32 cellular contexts compared by ENCODE assay signal in the genomic region with DNA sequence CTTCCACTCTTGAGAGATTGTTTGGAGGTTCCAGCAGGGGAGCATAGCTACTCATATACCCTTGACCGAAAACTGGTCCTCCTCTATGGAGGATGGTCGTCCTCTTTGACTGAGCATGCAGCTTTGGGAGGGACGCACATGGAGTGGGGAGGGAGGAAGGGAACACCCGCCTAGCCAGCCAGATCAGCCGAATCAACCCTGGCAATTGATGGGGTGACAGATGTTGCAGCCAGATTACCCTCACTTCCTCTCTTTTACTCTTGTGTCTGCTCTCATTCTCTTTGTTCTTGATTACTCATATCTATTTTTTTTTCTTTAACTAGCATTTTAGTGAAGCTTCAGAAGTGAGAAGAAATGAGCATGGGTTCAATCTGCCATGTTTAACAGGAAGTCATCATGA. TPM values are rescaled to one million over a fixed set of nuclear protein-coding genes. Genes with fewer than 3 reads are reported as not detected.
DNase-seq lines count a peak whose midpoint lies in the region; ATAC-seq, FAIRE-seq and TF ChIP-seq lines count a peak whose summit lies in the region.
"Had no signal": no experiment of that assay in that cellular context is flagged by ENCODE, and none has a peak within 500 bp of the region (broad histone marks: within the 10 kb centered on the region; RNA-seq: fewer than 3 reads in every experiment).

No MANE protein-coding gene starts in this region.

- peaks cover 0 to 17% of the 10 kb centered on the region in 2 donors for H3K4me1 ChIP-seq in ascending aorta

- peak; percentile 18 for DNase-seq in activated CD4-positive, alpha-beta T cell treated with anti-CD3 and anti-CD28 coated beads for 36 hours
- no peak for DNase-seq in activated CD4-positive, alpha-beta T cell treated with anti-CD3 and anti-CD28 coated beads for 1 hour
- DNase-seq in GM12891 (ENCODE audit: insufficient read length, low spot score) (no peak), OCI-M2 (lab: John Stamatoyannopoulos, UW; ENCODE audit: unreplicated experiment) (peak; percentile 58), ascending aorta (ENCODE audit: low spot score in 2 of 2) (no peak), NCI-H748 (lab: John Stamatoyannopoulos, UW; ENCODE audit: unreplicated experiment) (no peak), NCI-H146 treated with DMSO at 0.1 percent for 48 hours (lab: John Stamatoyannopoulos, UW; ENCODE audit: unreplicated experiment) (no peak)
- DNase-seq in stimulated activated CD4-positive, alpha-beta T cell treated with anti-CD3 and anti-CD28 coated beads, Interleukin-1b, Interleukin-23, amount 100 ng/mL, for 48 hours: no peak
- DNase-seq: activated naive CD8-positive, alpha-beta T cell treated with anti-CD3 and anti-CD28 coated beads for 36 hours; activated T-cell treated with anti-CD3 and anti-CD28 coated beads, Interleukin-2, amount 50 U/mL, for 4 hours; CD4-positive, alpha-beta memory T cell; central memory CD4-positive, alpha-beta T cell; dermis blood vessel endothelial cell; HFFc6; hippocampal formation; left cardiac atrium; NCI-H1105 treated with DMSO at 0.1 percent for 48 hours; NCI-H2081; NCI-H446; pancreas; PC-3; retina; small intestine; stimulated activated CD8-positive, alpha-beta memory T cell treated with anti-CD3 and anti-CD28 coated beads, Interleukin-4, amount 100 ng/mL, for 48 hours; stimulated activated naive CD8-positive, alpha-beta T cell treated with anti-CD3 and anti-CD28 coated beads, Interleukin-15, amount 100 ng/mL, for 72 hours; T1000 had no signal

- H3K27me3 ChIP-seq in ascending aorta: no peaks in the 10 kb centered on the region
- H3K27me3 ChIP-seq: gastroesophageal sphincter, pancreas had no signal

- peaks cover 8% of the 10 kb centered on the region for H3K4me1 Mint-ChIP-seq in activated CD4-positive, alpha-beta T cell treated with anti-CD3 and anti-CD28 coated beads for 36 hours
- H3K4me1 Mint-ChIP-seq: activated naive CD8-positive, alpha-beta T cell treated with anti-CD3 and anti-CD28 coated beads for 36 hours; stimulated activated naive CD8-positive, alpha-beta T cell treated with anti-CD3 and anti-CD28 coated beads, Interleukin-15, amount 100 ng/mL, for 72 hours had no signal

- H3K36me3 Mint-ChIP-seq in activated CD4-positive, alpha-beta T cell treated with anti-CD3 and anti-CD28 coated beads for 36 hours (ENCODE audit: low read depth): peaks cover 19% of the 10 kb centered on the region

- peak overlapping the region; percentile 67 to 69 for H3K27ac ChIP-seq in ascending aorta
- H3K27ac ChIP-seq: HL-60, pancreas had no signal

- H3K36me3 ChIP-seq in ascending aorta: peaks cover 0 to 13% of the 10 kb centered on the region in 2 donors
- H3K36me3 ChIP-seq: pancreas had no signal

- ATAC-seq in activated CD4-positive, alpha-beta T cell treated with anti-CD3 and anti-CD28 coated beads for 36 hours: peak; percentile 74
- ATAC-seq: activated T-cell treated with anti-CD3 and anti-CD28 coated beads, Interleukin-2, amount 50 U/mL, for 4 hours; gastroesophageal sphincter; GM23338; left cardiac atrium; pancreas; PC-3; Right ventricle myocardium inferior; stimulated activated naive CD8-positive, alpha-beta T cell treated with anti-CD3 and anti-CD28 coated beads, Interleukin-15, amount 100 ng/mL, for 72 hours had no signal

- H3K9me3 ChIP-seq in ascending aorta: no peaks in the 10 kb centered on the region
- H3K9me3 ChIP-seq: gastroesophageal sphincter, pancreas had no signal

- H3K4me3 ChIP-seq in ascending aorta: no peak overlapping the region
- H3K4me3 ChIP-seq: gastroesophageal sphincter, GM23338, pancreas had no signal

- POLR2A ChIA-PET in activated CD4-positive, alpha-beta T cell treated with anti-CD3 and anti-CD28 coated beads for 36 hours (lab: Charles Lee): no interaction called here

- no peak for TF ChIP-seq POLR2A in GM12891 (IDR thresholded peaks at IDR 0.05; ENCODE audit: low read depth, low read length)

- no peaks in the 10 kb centered on the region for H3K9me3 Mint-ChIP-seq in activated CD4-positive, alpha-beta T cell treated with anti-CD3 and anti-CD28 coated beads for 36 hours (ENCODE audit: low read depth)
- H3K9me3 Mint-ChIP-seq: activated naive CD8-positive, alpha-beta T cell treated with anti-CD3 and anti-CD28 coated beads for 36 hours; HFFc6 had no signal

- TF ChIP-seq CTCF in ascending aorta (IDR thresholded peaks at IDR 0.05): no peak

- no peak for FAIRE-seq in GM12891 (lab: Jason Lieb, UNC)
- FAIRE-seq: A204.1, endometrium, pancreas, small intestine had no signal

- H3K27me3 Mint-ChIP-seq in activated CD4-positive, alpha-beta T cell treated with anti-CD3 and anti-CD28 coated beads for 36 hours: no peaks in the 10 kb centered on the region
- H3K27me3 Mint-ChIP-seq: activated naive CD8-positive, alpha-beta T cell treated with anti-CD3 and anti-CD28 coated beads for 36 hours; CD4-positive, alpha-beta memory T cell; stimulated activated naive CD8-positive, alpha-beta T cell treated with anti-CD3 and anti-CD28 coated beads, Interleukin-15, amount 100 ng/mL, for 72 hours had no signal

- H3K4me3 Mint-ChIP-seq in activated CD4-positive, alpha-beta T cell treated with anti-CD3 and anti-CD28 coated beads for 36 hours: no peak overlapping the region
- H3K4me3 Mint-ChIP-seq: activated naive CD8-positive, alpha-beta T cell treated with anti-CD3 and anti-CD28 coated beads for 36 hours; activated T-cell treated with anti-CD3 and anti-CD28 coated beads, Interleukin-2, amount 50 U/mL, for 4 hours; CD4-positive, alpha-beta memory T cell; GM23338; HFFc6; stimulated activated naive CD8-positive, alpha-beta T cell treated with anti-CD3 and anti-CD28 coated beads, Interleukin-15, amount 100 ng/mL, for 72 hours had no signal

- H3K27ac Mint-ChIP-seq in activated CD4-positive, alpha-beta T cell treated with anti-CD3 and anti-CD28 coated beads for 36 hours: no peak overlapping the region
- H3K27ac Mint-ChIP-seq: activated naive CD8-positive, alpha-beta T cell treated with anti-CD3 and anti-CD28 coated beads for 36 hours; CD4-positive, alpha-beta memory T cell; GM23338; HFFc6 had no signal

- intact Hi-C loops in activated CD4-positive, alpha-beta T cell treated with anti-CD3 and anti-CD28 coated beads for 36 hours (cut with DNase I, micrococcal nuclease): no loop called here
- intact Hi-C loops in ascending aorta (cut with DNase I): no loop called here

- CTCF ChIA-PET in activated CD4-positive, alpha-beta T cell treated with anti-CD3 and anti-CD28 coated beads for 36 hours (lab: Charles Lee): interaction anchor here (1.3 kb wide), 1 partner anchor 28 kb away, joined by 4 read pairs; no protein-coding TSS in a partner anchor

TF ChIP-seq in GM12891, 5 proteins besides CTCF, POLR2A, EP300 and RAD21:
- TF ChIP-seq POLR2AphosphoS5 (IDR thresholded peaks at IDR 0.05; ENCODE audit: low read depth, low read length) (no peak), PAX5 (IDR thresholded peaks at IDR 0.05; ENCODE audit: insufficient read depth, low read length, severe bottlenecking) (no peak), SPI1 (IDR thresholded peaks at IDR 0.05; ENCODE audit: low read depth, low read length) (peak; percentile 30)

RNA-seq across cellular contexts. Expression of gene MGST2, which starts 19.6 kb away (rescaled TPM):
- 10 to 100 TPM; 28.9 to 32.8 TPM for total RNA-seq in activated CD4-positive, alpha-beta T cell treated with anti-CD3 and anti-CD28 coated beads for 36 hours
- 33.4 TPM for polyA plus RNA-seq in GM12891 (2012; ENCODE audit: low read depth, missing spikeins)
- 34.4 TPM for total RNA-seq in ascending aorta

Comparison
In these comparisons a context has a peak if more than half of its experiments do, and no peak if none do; other contexts are left out.
1. DNase-seq: peak in activated CD4-positive, alpha-beta T cell treated with anti-CD3 and anti-CD28 coated beads for 36 hours (single experiment) and OCI-M2 (single experiment); none in activated CD4-positive, alpha-beta T cell treated with anti-CD3 and anti-CD28 coated beads for 1 hour (single experiment), GM12891 (single experiment), ascending aorta (0 of 2), NCI-H748 (single experiment), NCI-H146 treated with DMSO at 0.1 percent for 48 hours (single experiment) and stimulated activated CD4-positive, alpha-beta T cell treated with anti-CD3 and anti-CD28 coated beads, Interleukin-1b, Interleukin-23, amount 100 ng/mL, for 48 hours (single experiment).